ENCODE assay signal across 8 cellular contexts in the genomic region with DNA sequence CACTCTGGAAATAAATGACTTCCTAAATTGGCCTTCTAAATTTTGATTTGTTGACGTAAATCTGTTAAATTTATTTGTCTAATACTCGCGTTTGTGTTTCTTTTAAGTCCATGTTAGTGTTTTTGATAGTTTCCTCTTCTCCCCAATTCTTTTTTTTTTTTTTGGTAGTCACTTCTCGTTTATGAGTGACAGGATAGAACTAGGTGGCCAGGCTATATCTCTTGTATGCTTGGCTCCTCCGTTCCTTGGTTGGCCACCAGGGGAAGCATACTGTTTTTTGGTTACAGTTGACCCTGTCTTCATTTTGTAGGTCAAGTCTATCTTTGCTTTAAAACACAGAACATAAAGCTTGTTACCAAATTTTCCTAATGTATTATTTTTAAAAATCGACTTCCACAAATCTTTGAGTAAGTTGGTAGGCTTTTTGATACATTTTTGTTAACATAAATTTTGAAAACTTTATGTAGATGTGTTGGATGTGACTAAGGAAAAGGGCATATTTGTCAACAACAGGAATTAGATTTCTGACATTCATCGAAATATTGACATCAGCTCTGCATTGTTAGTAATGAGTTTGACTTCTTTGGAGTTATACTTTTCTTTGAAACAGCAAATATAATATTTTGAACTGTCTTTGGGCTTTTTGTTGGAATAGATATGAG. TPM values are rescaled to one million over a fixed set of nuclear protein-coding genes. Genes with fewer than 3 reads are reported as not detected.
A peak's percentile ranks its signal among the peaks of the same experiment; 100 is the strongest.
DNase-seq lines count a peak whose midpoint lies in the region; ATAC-seq, FAIRE-seq and TF ChIP-seq lines count a peak whose summit lies in the region.

No MANE protein-coding gene starts in this region.

- H3K79me2 ChIP-seq in GM23338 (replicated peaks; ENCODE audit: insufficient read depth): peaks cover 65% of the 10 kb centered on the region

- peak overlapping the region; percentile 75 for H3K4me2 ChIP-seq in GM23338

- H3K4me3 Mint-ChIP-seq in GM23338: peak overlapping the region; percentile 85
- peak overlapping the region; percentile 82 for H3K4me3 Mint-ChIP-seq in T-helper 2 cell treated with Interferon-gamma antibody and Interleukin-4, amounts not matched to agents 5 μg/mL and 100 μg/mL, for 36 hours

- intact Hi-C loops in body of pancreas (cut with DNase I): no loop called here

- peaks cover 29% of the 10 kb centered on the region for H4K20me1 ChIP-seq in GM23338 (replicated peaks; ENCODE audit: insufficient read depth)

- no peaks in the 10 kb centered on the region for H3K27me3 ChIP-seq in GM23338 (ENCODE audit: insufficient read depth)
- no peaks in the 10 kb centered on the region for H3K27me3 ChIP-seq in body of pancreas
- no peaks in the 10 kb centered on the region for H3K27me3 ChIP-seq in small intestine (ENCODE audit: control insufficient read depth in 2 of 2, insufficient read depth in 2 of 2, low read length in 2 of 2)

- no peak overlapping the region for H3K27ac ChIP-seq in GM23338 (ENCODE audit: low read depth)
- H3K27ac ChIP-seq in body of pancreas: peak overlapping the region in 1 of 4 donors; percentile 100
- H3K27ac ChIP-seq in small intestine (ENCODE audit: low read depth in 1 of 2, low read length in 1 of 2): no peak overlapping the region

- H2AFZ ChIP-seq in GM23338: no peak overlapping the region

- FAIRE-seq in small intestine (lab: Jason Lieb, UNC): no peak

- 0 out of 2 replicates have a peak, but pooled peaks cover 11% of the 10 kb centered on the region for H3F3A ChIP-seq in GM23338 (replicated peaks; ENCODE audit: low read depth)

- peaks cover 8% of the 10 kb centered on the region for H3K27me3 Mint-ChIP-seq in GM23338 (ENCODE audit: insufficient read depth, low read depth, poor library complexity)
- no peaks in the 10 kb centered on the region for H3K27me3 Mint-ChIP-seq in T-helper 2 cell treated with Interferon-gamma antibody and Interleukin-4, amounts not matched to agents 5 μg/mL and 100 μg/mL, for 36 hours (ENCODE audit: low read depth)

- H3K36me3 ChIP-seq in GM23338 (ENCODE audit: insufficient read depth) (no peaks in the 10 kb centered on the region; the same call in 1 of the 2 replicates), body of pancreas (replicated peaks in 1 of 2; ENCODE audit: insufficient read depth in 1 of 2, low read depth in 2 of 2) (no peaks in the 10 kb centered on the region), small intestine (ENCODE audit: control insufficient read depth in 2 of 2, insufficient read depth in 2 of 2, low read length in 2 of 2) (no peaks in the 10 kb centered on the region)

- TF ChIP-seq POLR2A in body of pancreas (IDR thresholded peaks at IDR 0.05): no peak

- H3K9me3 ChIP-seq in body of pancreas: no peaks in the 10 kb centered on the region
- no peaks in the 10 kb centered on the region for H3K9me3 ChIP-seq in small intestine (ENCODE audit: control insufficient read depth, low read depth)

- ATAC-seq in GM23338 (peak; percentile 7; the same call in 1 of the 3 replicates), body of pancreas (no peak), GM18519 (IDR thresholded peaks at IDR 0.05; ENCODE audit: low FRiP score, unreplicated experiment) (no peak)

- H3K36me3 Mint-ChIP-seq in GM23338 (ENCODE audit: low read depth): peaks cover 19% of the 10 kb centered on the region
- H3K36me3 Mint-ChIP-seq in T-helper 2 cell treated with Interferon-gamma antibody and Interleukin-4, amounts not matched to agents 5 μg/mL and 100 μg/mL, for 36 hours (ENCODE audit: low read depth): peaks cover 12% of the 10 kb centered on the region

- H3K27ac Mint-ChIP-seq in GM23338: 0 out of 2 replicates have a peak overlapping the region, but pooled peaks have one; percentile 39
- peak overlapping the region; percentile 79 for H3K27ac Mint-ChIP-seq in T-helper 2 cell treated with Interferon-gamma antibody and Interleukin-4, amounts not matched to agents 5 μg/mL and 100 μg/mL, for 36 hours

- 14% methylated on average over 7 of the region's 7 CpGs for WGBS in body of pancreas, 2 donors
- WGBS in small intestine, 3 donors: 8 to 18% (median 16%) methylated on average over 7 of the region's 7 CpGs

- H3K9me2 ChIP-seq in GM23338 (ENCODE audit: insufficient read depth): no peaks in the 10 kb centered on the region

- H3K9me3 Mint-ChIP-seq in GM23338: no peaks in the 10 kb centered on the region
- no peaks in the 10 kb centered on the region for H3K9me3 Mint-ChIP-seq in T-helper 2 cell treated with Interferon-gamma antibody and Interleukin-4, amounts not matched to agents 5 μg/mL and 100 μg/mL, for 36 hours

- peaks cover 28% of the 10 kb centered on the region for H3K4me1 Mint-ChIP-seq in GM23338
- peaks cover 34% of the 10 kb centered on the region for H3K4me1 Mint-ChIP-seq in T-helper 2 cell treated with Interferon-gamma antibody and Interleukin-4, amounts not matched to agents 5 μg/mL and 100 μg/mL, for 36 hours (ENCODE audit: low read depth)

- H3K4me3 ChIP-seq in GM23338 (peak overlapping the region; percentile 70), body of pancreas (no peak overlapping the region), iPS-11a (ENCODE audit: low read depth, low read length) (peak overlapping the region; percentile 85), small intestine (ENCODE audit: low read depth in 1 of 2, low read length in 2 of 2) (peak overlapping the region in 1 of 2 donors; percentile 99)

- TF ChIP-seq CTCF in GM23338 (conservative IDR thresholded peaks at IDR 0.05; ENCODE audit: low read depth in 2 of 2) (peak; percentile 67 to 89), body of pancreas (IDR thresholded peaks at IDR 0.05) (peak; percentile 55 to 88 (median 77))

- DNase-seq in CD1c-positive myeloid dendritic cell (ENCODE audit: extremely low spot score) (peak; percentile 90), GM23338 (ENCODE audit: low spot score) (peak; percentile 85), NCI-H2029 treated with DMSO at 0.1 percent for 48 hours (lab: John Stamatoyannopoulos, UW) (peak; percentile 6), body of pancreas (peak; percentile 63 to 79 (median 71)), small intestine (peak; percentile 81)
- DNase-seq in T-helper 2 cell treated with Interferon-gamma antibody and Interleukin-4, amounts not matched to agents 5 μg/mL and 100 μg/mL, for 36 hours (ENCODE audit: low spot score): peak; percentile 55

- H3K4me1 ChIP-seq in GM23338 (ENCODE audit: insufficient read depth): peaks cover 19% of the 10 kb centered on the region
- peaks cover 19% of the 10 kb centered on the region for H3K4me1 ChIP-seq in body of pancreas
- H3K4me1 ChIP-seq in small intestine (ENCODE audit: control insufficient read depth in 2 of 2, insufficient read depth in 1 of 2, low read depth in 1 of 2, low read length in 1 of 2): peaks cover 0 to 8% of the 10 kb centered on the region in 2 donors

TF ChIP-seq in GM23338, 12 proteins besides CTCF, POLR2A, EP300 and RAD21:
- TF ChIP-seq EZH2 (IDR thresholded peaks at IDR 0.05; ENCODE audit: low read depth, unreplicated experiment) (no peak), ZNF114 (CRISPR knock-in tag; IDR thresholded peaks at IDR 0.05) (no peak), POLR2AphosphoS5 (IDR thresholded peaks at IDR 0.05; ENCODE audit: low read depth) (no peak)
- TF ChIP-seq, protein P1, sequence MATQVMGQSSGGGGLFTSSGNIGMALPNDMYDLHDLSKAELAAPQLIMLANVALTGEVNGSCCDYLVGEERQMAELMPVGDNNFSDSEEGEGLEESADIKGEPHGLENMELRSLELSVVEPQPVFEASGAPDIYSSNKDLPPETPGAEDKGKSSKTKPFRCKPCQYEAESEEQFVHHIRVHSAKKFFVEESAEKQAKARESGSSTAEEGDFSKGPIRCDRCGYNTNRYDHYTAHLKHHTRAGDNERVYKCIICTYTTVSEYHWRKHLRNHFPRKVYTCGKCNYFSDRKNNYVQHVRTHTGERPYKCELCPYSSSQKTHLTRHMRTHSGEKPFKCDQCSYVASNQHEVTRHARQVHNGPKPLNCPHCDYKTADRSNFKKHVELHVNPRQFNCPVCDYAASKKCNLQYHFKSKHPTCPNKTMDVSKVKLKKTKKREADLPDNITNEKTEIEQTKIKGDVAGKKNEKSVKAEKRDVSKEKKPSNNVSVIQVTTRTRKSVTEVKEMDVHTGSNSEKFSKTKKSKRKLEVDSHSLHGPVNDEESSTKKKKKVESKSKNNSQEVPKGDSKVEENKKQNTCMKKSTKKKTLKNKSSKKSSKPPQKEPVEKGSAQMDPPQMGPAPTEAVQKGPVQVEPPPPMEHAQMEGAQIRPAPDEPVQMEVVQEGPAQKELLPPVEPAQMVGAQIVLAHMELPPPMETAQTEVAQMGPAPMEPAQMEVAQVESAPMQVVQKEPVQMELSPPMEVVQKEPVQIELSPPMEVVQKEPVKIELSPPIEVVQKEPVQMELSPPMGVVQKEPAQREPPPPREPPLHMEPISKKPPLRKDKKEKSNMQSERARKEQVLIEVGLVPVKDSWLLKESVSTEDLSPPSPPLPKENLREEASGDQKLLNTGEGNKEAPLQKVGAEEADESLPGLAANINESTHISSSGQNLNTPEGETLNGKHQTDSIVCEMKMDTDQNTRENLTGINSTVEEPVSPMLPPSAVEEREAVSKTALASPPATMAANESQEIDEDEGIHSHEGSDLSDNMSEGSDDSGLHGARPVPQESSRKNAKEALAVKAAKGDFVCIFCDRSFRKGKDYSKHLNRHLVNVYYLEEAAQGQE (IDR thresholded peaks at IDR 0.05; ENCODE audit: unreplicated experiment): no peak

RNA-seq across cellular contexts. Expression of a gene that starts 2.2 kb away (rescaled TPM):
- 24.1 and 26.1 TPM in 2 replicates for total RNA-seq in GM23338 (2014; rRNA removed; shearing (Covaris generic))
- polyA plus RNA-seq in GM23338 (2016; fragmentation: Nextera tagmentation; extraction: Ambion mirVana): 7.6 and 8.7 TPM in 2 replicates
- total RNA-seq in body of pancreas: 1 to 10 TPM; 6.3 to 6.7 TPM
- 10 to 100 TPM in 2 of 3 donors, 1 to 10 TPM in 1; 9.2 to 14.1 (median 10.6) TPM for polyA plus RNA-seq in small intestine

Comparison
In these comparisons a context has a peak if more than half of its experiments do, and no peak if none do; other contexts are left out.
1. DNase-seq: peak in every context shown above with its lines; median percentile 90 in CD1c-positive myeloid dendritic cell; 85 in GM23338; 81 in small intestine; 71 in body of pancreas; 55 in T-helper 2 cell treated with Interferon-gamma antibody and Interleukin-4, amounts not matched to agents 5 μg/mL and 100 μg/mL, for 36 hours; 6 in NCI-H2029 treated with DMSO at 0.1 percent for 48 hours.
2. H3K4me3 ChIP-seq: peak in GM23338 (single experiment) and iPS-11a (single experiment); none in body of pancreas (0 of 2).